Comparison of ENCODE assay signal across 2 cellular contexts in the genomic region with DNA sequence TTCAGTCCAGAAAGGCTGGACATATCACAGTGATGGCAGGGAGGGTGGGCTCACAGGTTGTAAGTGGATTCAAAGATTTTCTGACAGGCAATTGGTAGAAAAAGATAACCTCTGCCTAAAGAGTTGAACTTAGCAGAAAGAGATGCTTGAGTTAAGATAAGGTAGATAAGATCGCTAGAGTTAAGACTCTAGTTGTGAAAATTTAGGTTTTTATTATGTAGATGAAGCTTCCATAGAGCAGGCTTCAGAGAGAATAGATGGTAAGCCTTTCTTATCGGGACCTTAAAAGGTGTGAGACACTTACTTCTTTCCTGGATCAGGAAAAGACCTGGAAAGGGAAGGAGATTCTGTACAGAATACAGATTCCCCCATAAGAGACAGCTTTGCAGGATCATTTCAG.
TF ChIP-seq lines count a peak whose summit lies in the region.

No MANE protein-coding gene starts in this region.

TF ChIP-seq in A549, 52 proteins besides CTCF, POLR2A, EP300 and RAD21 (continued from another document):
- TF ChIP-seq ATOH8 (CRISPR knock-in tag; IDR thresholded peaks at IDR 0.05; ENCODE audit: low read depth): no peak
- TF ChIP-seq NFE2L2 (conservative IDR thresholded peaks at IDR 0.05; ENCODE audit: low read length): no peak
- TF ChIP-seq ZNF302 (CRISPR knock-in tag; IDR thresholded peaks at IDR 0.05): no peak
- no peak for TF ChIP-seq RCOR1 (IDR thresholded peaks at IDR 0.05; ENCODE audit: low read depth, low read length)
- no peak for TF ChIP-seq CBX2 (IDR thresholded peaks at IDR 0.05; ENCODE audit: borderline replicate concordance, low read depth)
- TF ChIP-seq CEBPB (IDR thresholded peaks at IDR 0.05): no peak
- no peak for TF ChIP-seq TP53 (CRISPR knock-in tag; IDR thresholded peaks at IDR 0.05)
- no peak for TF ChIP-seq FOSL2 (IDR thresholded peaks at IDR 0.05)
- TF ChIP-seq FOSL2 (CRISPR knock-in tag; IDR thresholded peaks at IDR 0.05): no peak
- TF ChIP-seq MAX (IDR thresholded peaks at IDR 0.05): no peak
- TF ChIP-seq TFCP2L1 (CRISPR knock-in tag; IDR thresholded peaks at IDR 0.05): no peak
- TF ChIP-seq RFX5 (IDR thresholded peaks at IDR 0.05): no peak
- no peak for TF ChIP-seq BHLHE40 (IDR thresholded peaks at IDR 0.05; ENCODE audit: low read depth, low read length)

TF ChIP-seq in WTC11, 78 proteins besides CTCF, POLR2A, EP300 and RAD21:
- no peak for TF ChIP-seq E2F4 (CRISPR knock-in tag; IDR thresholded peaks at IDR 0.05; ENCODE audit: borderline replicate concordance, low read depth)
- TF ChIP-seq NR1H2 (CRISPR knock-in tag; IDR thresholded peaks at IDR 0.05): no peak
- TF ChIP-seq, protein P1, sequence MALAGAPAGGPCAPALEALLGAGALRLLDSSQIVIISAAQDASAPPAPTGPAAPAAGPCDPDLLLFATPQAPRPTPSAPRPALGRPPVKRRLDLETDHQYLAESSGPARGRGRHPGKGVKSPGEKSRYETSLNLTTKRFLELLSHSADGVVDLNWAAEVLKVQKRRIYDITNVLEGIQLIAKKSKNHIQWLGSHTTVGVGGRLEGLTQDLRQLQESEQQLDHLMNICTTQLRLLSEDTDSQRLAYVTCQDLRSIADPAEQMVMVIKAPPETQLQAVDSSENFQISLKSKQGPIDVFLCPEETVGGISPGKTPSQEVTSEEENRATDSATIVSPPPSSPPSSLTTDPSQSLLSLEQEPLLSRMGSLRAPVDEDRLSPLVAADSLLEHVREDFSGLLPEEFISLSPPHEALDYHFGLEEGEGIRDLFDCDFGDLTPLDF (CRISPR knock-in tag; IDR thresholded peaks at IDR 0.05): no peak
- TF ChIP-seq JUN (CRISPR knock-in tag; IDR thresholded peaks at IDR 0.05): no peak
- TF ChIP-seq ATF6 (CRISPR knock-in tag; IDR thresholded peaks at IDR 0.05): no peak
- TF ChIP-seq, protein P2, sequence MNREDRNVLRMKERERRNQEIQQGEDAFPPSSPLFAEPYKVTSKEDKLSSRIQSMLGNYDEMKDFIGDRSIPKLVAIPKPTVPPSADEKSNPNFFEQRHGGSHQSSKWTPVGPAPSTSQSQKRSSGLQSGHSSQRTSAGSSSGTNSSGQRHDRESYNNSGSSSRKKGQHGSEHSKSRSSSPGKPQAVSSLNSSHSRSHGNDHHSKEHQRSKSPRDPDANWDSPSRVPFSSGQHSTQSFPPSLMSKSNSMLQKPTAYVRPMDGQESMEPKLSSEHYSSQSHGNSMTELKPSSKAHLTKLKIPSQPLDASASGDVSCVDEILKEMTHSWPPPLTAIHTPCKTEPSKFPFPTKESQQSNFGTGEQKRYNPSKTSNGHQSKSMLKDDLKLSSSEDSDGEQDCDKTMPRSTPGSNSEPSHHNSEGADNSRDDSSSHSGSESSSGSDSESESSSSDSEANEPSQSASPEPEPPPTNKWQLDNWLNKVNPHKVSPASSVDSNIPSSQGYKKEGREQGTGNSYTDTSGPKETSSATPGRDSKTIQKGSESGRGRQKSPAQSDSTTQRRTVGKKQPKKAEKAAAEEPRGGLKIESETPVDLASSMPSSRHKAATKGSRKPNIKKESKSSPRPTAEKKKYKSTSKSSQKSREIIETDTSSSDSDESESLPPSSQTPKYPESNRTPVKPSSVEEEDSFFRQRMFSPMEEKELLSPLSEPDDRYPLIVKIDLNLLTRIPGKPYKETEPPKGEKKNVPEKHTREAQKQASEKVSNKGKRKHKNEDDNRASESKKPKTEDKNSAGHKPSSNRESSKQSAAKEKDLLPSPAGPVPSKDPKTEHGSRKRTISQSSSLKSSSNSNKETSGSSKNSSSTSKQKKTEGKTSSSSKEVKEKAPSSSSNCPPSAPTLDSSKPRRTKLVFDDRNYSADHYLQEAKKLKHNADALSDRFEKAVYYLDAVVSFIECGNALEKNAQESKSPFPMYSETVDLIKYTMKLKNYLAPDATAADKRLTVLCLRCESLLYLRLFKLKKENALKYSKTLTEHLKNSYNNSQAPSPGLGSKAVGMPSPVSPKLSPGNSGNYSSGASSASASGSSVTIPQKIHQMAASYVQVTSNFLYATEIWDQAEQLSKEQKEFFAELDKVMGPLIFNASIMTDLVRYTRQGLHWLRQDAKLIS (CRISPR knock-in tag; IDR thresholded peaks at IDR 0.05; ENCODE audit: borderline replicate concordance): no peak
- no peak for TF ChIP-seq ZNF219 (CRISPR knock-in tag; IDR thresholded peaks at IDR 0.05; ENCODE audit: borderline replicate concordance)
- TF ChIP-seq FOXP1 (CRISPR knock-in tag; IDR thresholded peaks at IDR 0.05; ENCODE audit: borderline replicate concordance): no peak
- no peak for TF ChIP-seq TP53 (CRISPR knock-in tag; IDR thresholded peaks at IDR 0.05)
- no peak for TF ChIP-seq PRDM15 (CRISPR knock-in tag; IDR thresholded peaks at IDR 0.05)
- TF ChIP-seq CBFB (CRISPR knock-in tag; IDR thresholded peaks at IDR 0.05; ENCODE audit: low read depth): no peak
- TF ChIP-seq MXD4 (CRISPR knock-in tag; IDR thresholded peaks at IDR 0.05; ENCODE audit: borderline replicate concordance): no peak
- TF ChIP-seq ETV6 (CRISPR knock-in tag; IDR thresholded peaks at IDR 0.05): no peak
- no peak for TF ChIP-seq TCF7 (CRISPR knock-in tag; IDR thresholded peaks at IDR 0.05; ENCODE audit: low read depth)
- TF ChIP-seq SOX15 (CRISPR knock-in tag; IDR thresholded peaks at IDR 0.05): no peak
- no peak for TF ChIP-seq SP1 (CRISPR knock-in tag; conservative IDR thresholded peaks at IDR 0.05)
- TF ChIP-seq, protein P3, sequence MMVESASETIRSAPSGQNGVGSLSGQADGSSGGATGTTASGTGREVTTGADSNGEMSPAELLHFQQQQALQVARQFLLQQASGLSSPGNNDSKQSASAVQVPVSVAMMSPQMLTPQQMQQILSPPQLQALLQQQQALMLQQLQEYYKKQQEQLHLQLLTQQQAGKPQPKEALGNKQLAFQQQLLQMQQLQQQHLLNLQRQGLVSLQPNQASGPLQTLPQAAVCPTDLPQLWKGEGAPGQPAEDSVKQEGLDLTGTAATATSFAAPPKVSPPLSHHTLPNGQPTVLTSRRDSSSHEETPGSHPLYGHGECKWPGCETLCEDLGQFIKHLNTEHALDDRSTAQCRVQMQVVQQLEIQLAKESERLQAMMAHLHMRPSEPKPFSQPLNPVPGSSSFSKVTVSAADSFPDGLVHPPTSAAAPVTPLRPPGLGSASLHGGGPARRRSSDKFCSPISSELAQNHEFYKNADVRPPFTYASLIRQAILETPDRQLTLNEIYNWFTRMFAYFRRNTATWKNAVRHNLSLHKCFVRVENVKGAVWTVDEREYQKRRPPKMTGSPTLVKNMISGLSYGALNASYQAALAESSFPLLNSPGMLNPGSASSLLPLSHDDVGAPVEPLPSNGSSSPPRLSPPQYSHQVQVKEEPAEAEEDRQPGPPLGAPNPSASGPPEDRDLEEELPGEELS (CRISPR knock-in tag; IDR thresholded peaks at IDR 0.05): no peak
- TF ChIP-seq KAT7 (CRISPR knock-in tag; IDR thresholded peaks at IDR 0.05; ENCODE audit: borderline replicate concordance): no peak
- no peak for TF ChIP-seq MYBL2 (CRISPR knock-in tag; IDR thresholded peaks at IDR 0.05)
TF ChIP-seq in WTC11: peak in this region for 0.
